ENCODE assay signal across 10 cellular contexts in genomic region chr3:171184372-171184771, GRCh38.
DNase-seq lines count a peak whose midpoint lies in the region; ATAC-seq and TF ChIP-seq lines count a peak whose summit lies in the region.
"Had no signal": no experiment of that assay in that cellular context is flagged by ENCODE, and none has a peak within 500 bp of the region (broad histone marks: within the 10 kb centered on the region; RNA-seq: fewer than 3 reads in every experiment).

No MANE protein-coding gene starts in this region.

- peaks cover 45% of the 10 kb centered on the region for H3K4me1 Mint-ChIP-seq in activated T-cell treated with anti-CD3 and anti-CD28 coated beads, Interleukin-2, amount 50 U/mL, for 24 hours (ENCODE audit: low read depth)
- peaks cover 55 to 56% of the 10 kb centered on the region in 2 donors for H3K4me1 Mint-ChIP-seq in natural killer cell treated with Interleukin-12 subunit alpha and Interleukin-12 subunit beta and Interleukin-15 and Interleukin-18, amount 100 ng/mL, for 72 hours (ENCODE audit: low read depth in 2 of 2)
- peaks cover 36% of the 10 kb centered on the region for H3K4me1 Mint-ChIP-seq in chondrocyte (ENCODE audit: low read depth)

- peak; percentile 73 for ATAC-seq in GM21576 (IDR thresholded peaks at IDR 0.05; ENCODE audit: unreplicated experiment)
- ATAC-seq in HG03342 (IDR thresholded peaks at IDR 0.05; ENCODE audit: unreplicated experiment) = peak; percentile 62
- peak; percentile 55 to 84 for ATAC-seq in natural killer cell treated with Interleukin-12 subunit alpha and Interleukin-12 subunit beta and Interleukin-15 and Interleukin-18, amount 100 ng/mL, for 72 hours
- ATAC-seq: naive thymus-derived CD8-positive, alpha-beta T cell had no signal

- H3K9me3 Mint-ChIP-seq in activated T-cell treated with anti-CD3 and anti-CD28 coated beads, Interleukin-2, amount 50 U/mL, for 24 hours = no peaks in the 10 kb centered on the region
- no peaks in the 10 kb centered on the region for H3K9me3 Mint-ChIP-seq in natural killer cell treated with Interleukin-12 subunit alpha and Interleukin-12 subunit beta and Interleukin-15 and Interleukin-18, amount 100 ng/mL, for 72 hours
- H3K9me3 Mint-ChIP-seq in chondrocyte (ENCODE audit: low read depth) = no peaks in the 10 kb centered on the region
- H3K9me3 Mint-ChIP-seq: naive thymus-derived CD8-positive, alpha-beta T cell had no signal

- no peaks in the 10 kb centered on the region for H3K27me3 Mint-ChIP-seq in activated T-cell treated with anti-CD3 and anti-CD28 coated beads, Interleukin-2, amount 50 U/mL, for 24 hours
- H3K27me3 Mint-ChIP-seq in natural killer cell treated with Interleukin-12 subunit alpha and Interleukin-12 subunit beta and Interleukin-15 and Interleukin-18, amount 100 ng/mL, for 72 hours = no peaks in the 10 kb centered on the region
- H3K27me3 Mint-ChIP-seq in chondrocyte (ENCODE audit: low read depth) = no peaks in the 10 kb centered on the region
- H3K27me3 Mint-ChIP-seq: naive thymus-derived CD8-positive, alpha-beta T cell had no signal

- H3K27me3 ChIP-seq in Peyer's patch = no peaks in the 10 kb centered on the region

- H3K36me3 Mint-ChIP-seq in activated T-cell treated with anti-CD3 and anti-CD28 coated beads, Interleukin-2, amount 50 U/mL, for 24 hours (ENCODE audit: low read depth) = peaks cover 25% of the 10 kb centered on the region
- H3K36me3 Mint-ChIP-seq in natural killer cell treated with Interleukin-12 subunit alpha and Interleukin-12 subunit beta and Interleukin-15 and Interleukin-18, amount 100 ng/mL, for 72 hours = peaks cover 17% of the 10 kb centered on the region
- peaks cover 5% of the 10 kb centered on the region for H3K36me3 Mint-ChIP-seq in chondrocyte (ENCODE audit: low read depth)

- no peaks in the 10 kb centered on the region for H3K9me3 ChIP-seq in Peyer's patch

- no peak overlapping the region for H3K4me3 ChIP-seq in Peyer's patch
- H3K4me3 ChIP-seq: SK-N-MC had no signal

- H3K4me1 ChIP-seq in Peyer's patch = peaks cover 0 to 26% (median 0%) of the 10 kb centered on the region in 4 donors

- DNase-seq in activated T-cell treated with anti-CD3 and anti-CD28 coated beads, Interleukin-2, amount 50 U/mL, for 24 hours = no peak
- DNase-seq in activated T-cell treated with anti-CD3 and anti-CD28 coated beads for 4 hours = no peak
- no peak for DNase-seq in natural killer cell treated with Interleukin-12 subunit alpha and Interleukin-12 subunit beta and Interleukin-15 and Interleukin-18, amount 100 ng/mL, for 72 hours (ENCODE audit: low spot score)
- no peak for DNase-seq in Peyer's patch
- no peak for DNase-seq in epidermal melanocyte (ENCODE audit: insufficient read length, low spot score)
- no peak for DNase-seq in chondrocyte (ENCODE audit: low spot score)
- DNase-seq: naive thymus-derived CD8-positive, alpha-beta T cell had no signal

- TF ChIP-seq POLR2A in Peyer's patch (IDR thresholded peaks at IDR 0.05) = no peak

- no peak overlapping the region for H3K27ac ChIP-seq in Peyer's patch
- H3K27ac ChIP-seq: SK-N-MC had no signal

- peak overlapping the region; percentile 77 for H3K27ac Mint-ChIP-seq in activated T-cell treated with anti-CD3 and anti-CD28 coated beads, Interleukin-2, amount 50 U/mL, for 24 hours
- peak overlapping the region; percentile 79 for H3K27ac Mint-ChIP-seq in natural killer cell treated with Interleukin-12 subunit alpha and Interleukin-12 subunit beta and Interleukin-15 and Interleukin-18, amount 100 ng/mL, for 72 hours
- no peak overlapping the region for H3K27ac Mint-ChIP-seq in chondrocyte (ENCODE audit: unreplicated experiment)

- no peak overlapping the region for H3K4me3 Mint-ChIP-seq in activated T-cell treated with anti-CD3 and anti-CD28 coated beads, Interleukin-2, amount 50 U/mL, for 24 hours
- H3K4me3 Mint-ChIP-seq in natural killer cell treated with Interleukin-12 subunit alpha and Interleukin-12 subunit beta and Interleukin-15 and Interleukin-18, amount 100 ng/mL, for 72 hours = peak overlapping the region; percentile 63
- H3K4me3 Mint-ChIP-seq in chondrocyte (ENCODE audit: unreplicated experiment) = no peak overlapping the region
- H3K4me3 Mint-ChIP-seq: naive thymus-derived CD8-positive, alpha-beta T cell had no signal

- no peaks in the 10 kb centered on the region for H3K36me3 ChIP-seq in Peyer's patch

- TF ChIP-seq CTCF in Peyer's patch (IDR thresholded peaks at IDR 0.05) (no peak), chondrocyte (IDR thresholded peaks at IDR 0.05) (no peak)
